Comparison of ENCODE assay signal across 22 cellular contexts in the genomic region with DNA sequence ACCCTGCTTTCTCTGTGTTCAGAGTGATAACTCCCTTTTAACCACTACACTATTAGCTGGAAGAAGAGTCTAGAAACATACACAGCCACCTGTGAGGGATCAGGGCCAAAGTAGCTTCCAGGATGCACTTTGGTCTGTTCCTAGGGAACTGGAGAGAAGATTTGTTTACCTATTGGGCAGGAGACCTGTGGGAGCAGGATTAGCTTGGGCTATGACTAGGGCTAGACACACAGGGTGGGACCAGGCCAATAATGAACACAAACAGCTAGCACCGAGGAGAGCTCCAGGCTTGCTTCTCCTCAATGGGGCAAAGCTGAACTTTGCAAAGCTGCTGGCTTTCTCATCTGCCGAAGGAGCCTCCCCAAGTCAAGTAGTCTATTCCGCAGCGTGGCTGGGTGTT. TPM values are rescaled to one million over a fixed set of nuclear protein-coding genes. Genes with fewer than 3 reads are reported as not detected.
DNase-seq lines count a peak whose midpoint lies in the region; ATAC-seq, FAIRE-seq and TF ChIP-seq lines count a peak whose summit lies in the region.
"Had no signal": no experiment of that assay in that cellular context is flagged by ENCODE, and none has a peak within 500 bp of the region (broad histone marks: within the 10 kb centered on the region; RNA-seq: fewer than 3 reads in every experiment).

No MANE protein-coding gene starts in this region.

- no peak for FAIRE-seq in urothelium cell line (lab: Jason Lieb, UNC)

- no peak overlapping the region for H3K27ac ChIP-seq in HEK293 (ENCODE audit: extremely low read depth, low read depth, low read length)
- no peak overlapping the region for H3K27ac ChIP-seq in hepatocyte
- H3K27ac ChIP-seq: SK-N-MC had no signal

- H3K9me3 ChIP-seq in HEK293 (ENCODE audit: control insufficient read depth, insufficient read depth, low read depth, low read length) (no peaks in the 10 kb centered on the region), hepatocyte (ENCODE audit: low read depth) (no peaks in the 10 kb centered on the region), mucosa of descending colon (no peaks in the 10 kb centered on the region)

- DNase-seq in NCI-H69 (lab: John Stamatoyannopoulos, UW) (peak; percentile 47), hepatocyte (ENCODE audit: low spot score) (peak; percentile 45), mucosa of descending colon (peak in 2 of 3 donors; percentile 31 to 50), urothelium cell line (ENCODE audit: low spot score) (no peak), AG08395 (ENCODE audit: low spot score) (no peak), NOMO-1 treated with dmso at 0.1 percent for 144 hours (lab: John Stamatoyannopoulos, UW; ENCODE audit: unreplicated experiment) (no peak)
- DNase-seq: ACHN, AML-193, GF-D8, HCEC 1CT, KBM-7, NCI-H1105, NCI-H510A, OCI-M1, SHP77 had no signal

- intact Hi-C loops in mucosa of descending colon (cut with DNase I, micrococcal nuclease): no loop called here

- no peak for TF ChIP-seq CTCF in HEK293 (tag by site-specific recombination; IDR thresholded peaks at IDR 0.05)
- no peak for TF ChIP-seq CTCF in hepatocyte (IDR thresholded peaks at IDR 0.05; ENCODE audit: poor library complexity)
- no peak for TF ChIP-seq CTCF in mucosa of descending colon (IDR thresholded peaks at IDR 0.05)

- no peak overlapping the region for H3K4me2 ChIP-seq in hepatocyte

- no peaks in the 10 kb centered on the region for H3K9me2 ChIP-seq in hepatocyte (replicated peaks; ENCODE audit: insufficient read depth)

- no peaks in the 10 kb centered on the region for H3K27me3 ChIP-seq in hepatocyte

- H3K4me3 ChIP-seq in HEK293 (ENCODE audit: low read depth, low read length) (no peak overlapping the region), hepatocyte (no peak overlapping the region), mucosa of descending colon (no peak overlapping the region)
- H3K4me3 ChIP-seq: SK-N-MC had no signal

- H3K4me1 ChIP-seq in HEK293 (ENCODE audit: control insufficient read depth, insufficient read depth, low read length) (no peaks in the 10 kb centered on the region), hepatocyte (ENCODE audit: insufficient read depth) (no peaks in the 10 kb centered on the region), mucosa of descending colon (ENCODE audit: low read depth) (no peaks in the 10 kb centered on the region)

- POLR2A ChIA-PET in HEK293 (lab: Yijun Ruan, JAX): interaction anchor here (0.5 kb wide), 1 partner anchor 220 kb away, joined by 6 read pairs; no protein-coding TSS in a partner anchor

- CTCF ChIA-PET in HEK293 (lab: Yijun Ruan, JAX): no interaction called here

- no peaks in the 10 kb centered on the region for H4K20me1 ChIP-seq in hepatocyte (ENCODE audit: insufficient read depth, poor library complexity, severe bottlenecking)

- WGBS in hepatocyte (ENCODE audit: low lambda C conversion rate, missing lambda C conversion rate): 57% methylated on average over 4 of the region's 4 CpGs

- ATAC-seq in mucosa of descending colon (peak; percentile 95), GM19467 (IDR thresholded peaks at IDR 0.05; ENCODE audit: unreplicated experiment) (no peak)

- H3K79me2 ChIP-seq in hepatocyte: no peaks in the 10 kb centered on the region

- no peak overlapping the region for H2AFZ ChIP-seq in hepatocyte

- no peaks in the 10 kb centered on the region for H3K36me3 ChIP-seq in HEK293 (ENCODE audit: control insufficient read depth in 2 of 2, insufficient read depth in 1 of 2, low read length in 2 of 2)
- no peaks in the 10 kb centered on the region for H3K36me3 ChIP-seq in hepatocyte (replicated peaks; ENCODE audit: insufficient read depth, low read depth)
- no peaks in the 10 kb centered on the region for H3K36me3 ChIP-seq in mucosa of descending colon (ENCODE audit: low read depth)

TF ChIP-seq in HEK293, 187 proteins besides CTCF, POLR2A, EP300 and RAD21:
- TF ChIP-seq ZNF670 (tag by site-specific recombination; IDR thresholded peaks at IDR 0.05; ENCODE audit: low read depth): no peak
- TF ChIP-seq, protein P1, sequence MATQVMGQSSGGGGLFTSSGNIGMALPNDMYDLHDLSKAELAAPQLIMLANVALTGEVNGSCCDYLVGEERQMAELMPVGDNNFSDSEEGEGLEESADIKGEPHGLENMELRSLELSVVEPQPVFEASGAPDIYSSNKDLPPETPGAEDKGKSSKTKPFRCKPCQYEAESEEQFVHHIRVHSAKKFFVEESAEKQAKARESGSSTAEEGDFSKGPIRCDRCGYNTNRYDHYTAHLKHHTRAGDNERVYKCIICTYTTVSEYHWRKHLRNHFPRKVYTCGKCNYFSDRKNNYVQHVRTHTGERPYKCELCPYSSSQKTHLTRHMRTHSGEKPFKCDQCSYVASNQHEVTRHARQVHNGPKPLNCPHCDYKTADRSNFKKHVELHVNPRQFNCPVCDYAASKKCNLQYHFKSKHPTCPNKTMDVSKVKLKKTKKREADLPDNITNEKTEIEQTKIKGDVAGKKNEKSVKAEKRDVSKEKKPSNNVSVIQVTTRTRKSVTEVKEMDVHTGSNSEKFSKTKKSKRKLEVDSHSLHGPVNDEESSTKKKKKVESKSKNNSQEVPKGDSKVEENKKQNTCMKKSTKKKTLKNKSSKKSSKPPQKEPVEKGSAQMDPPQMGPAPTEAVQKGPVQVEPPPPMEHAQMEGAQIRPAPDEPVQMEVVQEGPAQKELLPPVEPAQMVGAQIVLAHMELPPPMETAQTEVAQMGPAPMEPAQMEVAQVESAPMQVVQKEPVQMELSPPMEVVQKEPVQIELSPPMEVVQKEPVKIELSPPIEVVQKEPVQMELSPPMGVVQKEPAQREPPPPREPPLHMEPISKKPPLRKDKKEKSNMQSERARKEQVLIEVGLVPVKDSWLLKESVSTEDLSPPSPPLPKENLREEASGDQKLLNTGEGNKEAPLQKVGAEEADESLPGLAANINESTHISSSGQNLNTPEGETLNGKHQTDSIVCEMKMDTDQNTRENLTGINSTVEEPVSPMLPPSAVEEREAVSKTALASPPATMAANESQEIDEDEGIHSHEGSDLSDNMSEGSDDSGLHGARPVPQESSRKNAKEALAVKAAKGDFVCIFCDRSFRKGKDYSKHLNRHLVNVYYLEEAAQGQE (tag by site-specific recombination; IDR thresholded peaks at IDR 0.05): peak; percentile 56; the same call in 1 of the 2 replicates
TF ChIP-seq in HEK293: peak in this region for 1.

RNA-seq across cellular contexts. Expression of gene MAP7D3, which starts 24.4 kb away (rescaled TPM):
- total RNA-seq in hepatocyte: 3.9 and 6.9 TPM in 2 replicates
- polyA plus RNA-seq in hepatocyte: 6.1 and 6.8 TPM in 2 replicates
- 10 to 100 TPM in 1 of 3 donors, 1 to 10 TPM in 2; 2.8 to 11.1 (median 4.4) TPM for total RNA-seq in mucosa of descending colon

RNA-seq across cellular contexts. Expression of gene ADGRG4, which starts 25.2 kb away (rescaled TPM):
- total RNA-seq in hepatocyte (0.08 and 0.27 TPM in 2 replicates), mucosa of descending colon (under 1 TPM in 2 of 3 donors, not detected in 1; 0.03 TPM)
- not detected in 2 replicates for polyA plus RNA-seq in hepatocyte
- total RNA-seq: Daoy; RPMI7951; T-helper 1 cell treated with Interleukin-12 subunit alpha and Interleukin-12 subunit beta and Interleukin-4 antibody, amounts not matched to agents 30 ng/mL and 1 ng/mL, for 36 hours had no signal
- polyA plus RNA-seq: CD14-positive monocyte had no signal

Comparison
In these comparisons a context has a peak if more than half of its experiments do, and no peak if none do; other contexts are left out.
1. DNase-seq: peak in NCI-H69 (single experiment), hepatocyte (single experiment) and mucosa of descending colon (2 of 3); none in urothelium cell line (single experiment), AG08395 (single experiment) and NOMO-1 treated with dmso at 0.1 percent for 144 hours (single experiment).